Comparison of ENCODE assay signal across 38 cellular contexts in the genomic region with DNA sequence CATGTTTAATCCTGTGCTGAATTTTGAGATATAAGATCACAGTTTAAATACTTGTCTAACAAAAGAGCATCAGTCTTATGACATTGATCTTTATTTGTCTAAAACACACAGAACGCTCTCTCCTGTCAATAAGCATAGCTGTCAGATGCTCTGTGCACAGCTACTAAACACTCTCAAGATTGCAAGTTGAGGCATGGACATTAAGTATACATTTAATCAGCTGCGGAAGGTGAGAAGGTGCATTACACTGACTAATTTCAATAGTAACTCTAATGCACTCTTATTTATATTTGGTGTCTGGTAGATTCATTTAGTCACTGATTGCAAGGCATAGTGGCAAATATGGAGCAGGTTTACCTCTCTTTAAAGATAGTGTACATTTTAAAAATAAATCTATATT.
"Had no signal": no experiment of that assay in that cellular context is flagged by ENCODE, and none has a peak within 500 bp of the region (broad histone marks: within the 10 kb centered on the region; RNA-seq: fewer than 3 reads in every experiment).

No MANE protein-coding gene starts in this region.

- H3K27ac Mint-ChIP-seq: activated CD4-positive, alpha-beta memory T cell treated with anti-CD3 and anti-CD28 coated beads, Interleukin-2, amount 10 ng/mL, durations not matched to agents 7 days and 5 days; activated CD4-positive, alpha-beta T cell treated with anti-CD3 and anti-CD28 coated beads for 36 hours; activated CD4-positive, alpha-beta T cell treated with anti-CD3 and anti-CD28 coated beads, Interleukin-2, amount 10 ng/mL, durations not matched to agents 7 days and 5 days; activated CD8-positive, alpha-beta memory T cell treated with anti-CD3 and anti-CD28 coated beads, Interleukin-2, amount 10 ng/mL, durations not matched to agents 7 days and 5 days; activated CD8-positive, alpha-beta T cell treated with anti-CD3 and anti-CD28 coated beads, Interleukin-2, amount 10 ng/mL, durations not matched to agents 7 days and 5 days; activated naive CD4-positive, alpha-beta T cell treated with anti-CD3 and anti-CD28 coated beads for 36 hours; activated naive CD4-positive, alpha-beta T cell treated with anti-CD3 and anti-CD28 coated beads, Interleukin-2, amount 50 U/mL, for 72 hours; activated naive CD8-positive, alpha-beta T cell treated with anti-CD3 and anti-CD28 coated beads for 36 hours; activated T-cell treated with anti-CD3 and anti-CD28 coated beads, Interleukin-2, amount 50 U/mL, for 24 hours; activated T-helper 17 cell treated with anti-CD3 and anti-CD28 coated beads, Interleukin-2, amount 50 U/mL, for 72 hours; T-helper 1 cell treated with Interleukin-12 subunit alpha and Interleukin-12 subunit beta and Interleukin-4 antibody, amounts not matched to agents 30 μg/mL and 1 μg/mL, for 36 hours; T-helper 2 cell treated with Interferon-gamma antibody and Interleukin-4, amounts not matched to agents 5 μg/mL and 100 μg/mL, for 36 hours; WTC11 had no signal

- H3K27me3 ChIP-seq: body of pancreas, brain microvascular endothelial cell, breast epithelium, cardiac muscle cell had no signal

- H3K27ac ChIP-seq: adrenal gland, body of pancreas, brain microvascular endothelial cell, breast epithelium, cardiac muscle cell, VCaP had no signal

- H3K9me3 ChIP-seq: adrenal gland, body of pancreas, breast epithelium had no signal

- H3K36me3 Mint-ChIP-seq: activated CD8-positive, alpha-beta memory T cell treated with anti-CD3 and anti-CD28 coated beads, Interleukin-2, amount 10 ng/mL, durations not matched to agents 7 days and 5 days; activated naive CD4-positive, alpha-beta T cell treated with anti-CD3 and anti-CD28 coated beads, Interleukin-2, amount 50 U/mL, for 72 hours; activated naive CD8-positive, alpha-beta T cell treated with anti-CD3 and anti-CD28 coated beads for 36 hours; WTC11 had no signal

- H3K4me1 Mint-ChIP-seq: activated CD4-positive, alpha-beta memory T cell treated with anti-CD3 and anti-CD28 coated beads, Interleukin-2, amount 10 ng/mL, durations not matched to agents 7 days and 5 days; activated CD4-positive, alpha-beta T cell treated with anti-CD3 and anti-CD28 coated beads for 36 hours; activated CD4-positive, alpha-beta T cell treated with anti-CD3 and anti-CD28 coated beads, Interleukin-2, amount 10 ng/mL, durations not matched to agents 7 days and 5 days; activated CD8-positive, alpha-beta memory T cell treated with anti-CD3 and anti-CD28 coated beads, Interleukin-2, amount 10 ng/mL, durations not matched to agents 7 days and 5 days; activated naive CD8-positive, alpha-beta T cell treated with anti-CD3 and anti-CD28 coated beads for 36 hours; activated T-helper 17 cell treated with anti-CD3 and anti-CD28 coated beads, Interleukin-2, amount 50 U/mL, for 72 hours; central memory CD8-positive, alpha-beta T cell; WTC11 had no signal

- H3K4me3 ChIP-seq: adrenal gland, body of pancreas, breast epithelium, cardiac muscle cell had no signal

- H3K4me3 Mint-ChIP-seq: activated CD4-positive, alpha-beta memory T cell treated with anti-CD3 and anti-CD28 coated beads, Interleukin-2, amount 10 ng/mL, durations not matched to agents 7 days and 5 days; activated CD4-positive, alpha-beta T cell treated with anti-CD3 and anti-CD28 coated beads for 36 hours; activated CD4-positive, alpha-beta T cell treated with anti-CD3 and anti-CD28 coated beads, Interleukin-2, amount 10 ng/mL, durations not matched to agents 7 days and 5 days; activated CD8-positive, alpha-beta memory T cell treated with anti-CD3 and anti-CD28 coated beads, Interleukin-2, amount 10 ng/mL, durations not matched to agents 7 days and 5 days; activated CD8-positive, alpha-beta T cell treated with anti-CD3 and anti-CD28 coated beads, Interleukin-2, amount 10 ng/mL, durations not matched to agents 7 days and 5 days; activated naive CD4-positive, alpha-beta T cell treated with anti-CD3 and anti-CD28 coated beads for 36 hours; activated naive CD8-positive, alpha-beta T cell treated with anti-CD3 and anti-CD28 coated beads for 36 hours; activated T-cell treated with anti-CD3 and anti-CD28 coated beads, Interleukin-2, amount 50 U/mL, for 24 hours; activated T-helper 17 cell treated with anti-CD3 and anti-CD28 coated beads, Interleukin-2, amount 50 U/mL, for 72 hours; central memory CD8-positive, alpha-beta T cell; T-helper 1 cell treated with Interleukin-12 subunit alpha and Interleukin-12 subunit beta and Interleukin-4 antibody, amounts not matched to agents 30 μg/mL and 1 μg/mL, for 36 hours; T-helper 2 cell treated with Interferon-gamma antibody and Interleukin-4, amounts not matched to agents 5 μg/mL and 100 μg/mL, for 36 hours; WTC11 had no signal

- H3K27me3 Mint-ChIP-seq: activated CD4-positive, alpha-beta T cell treated with anti-CD3 and anti-CD28 coated beads, Interleukin-2, amount 10 ng/mL, durations not matched to agents 7 days and 5 days; activated CD8-positive, alpha-beta memory T cell treated with anti-CD3 and anti-CD28 coated beads, Interleukin-2, amount 10 ng/mL, durations not matched to agents 7 days and 5 days; central memory CD8-positive, alpha-beta T cell had no signal

- H3K9me3 Mint-ChIP-seq: activated CD4-positive, alpha-beta memory T cell treated with anti-CD3 and anti-CD28 coated beads, Interleukin-2, amount 10 ng/mL, durations not matched to agents 7 days and 5 days; activated CD4-positive, alpha-beta T cell treated with anti-CD3 and anti-CD28 coated beads, Interleukin-2, amount 10 ng/mL, durations not matched to agents 7 days and 5 days; activated naive CD4-positive, alpha-beta T cell treated with anti-CD3 and anti-CD28 coated beads for 36 hours; activated naive CD4-positive, alpha-beta T cell treated with anti-CD3 and anti-CD28 coated beads, Interleukin-2, amount 50 U/mL, for 72 hours; activated naive CD8-positive, alpha-beta T cell treated with anti-CD3 and anti-CD28 coated beads for 36 hours; activated T-cell treated with anti-CD3 and anti-CD28 coated beads, Interleukin-2, amount 50 U/mL, for 24 hours; activated T-helper 17 cell treated with anti-CD3 and anti-CD28 coated beads, Interleukin-2, amount 50 U/mL, for 72 hours; central memory CD8-positive, alpha-beta T cell; T-helper 1 cell treated with Interleukin-12 subunit alpha and Interleukin-12 subunit beta and Interleukin-4 antibody, amounts not matched to agents 30 μg/mL and 1 μg/mL, for 36 hours; T-helper 2 cell treated with Interferon-gamma antibody and Interleukin-4, amounts not matched to agents 5 μg/mL and 100 μg/mL, for 36 hours; WTC11 had no signal

- DNase-seq: activated CD4-positive, alpha-beta memory T cell treated with anti-CD3 and anti-CD28 coated beads, Interleukin-2, amount 10 ng/mL, durations not matched to agents 7 days and 5 days; activated CD4-positive, alpha-beta T cell treated with anti-CD3 and anti-CD28 coated beads for 1 hour; activated CD4-positive, alpha-beta T cell treated with anti-CD3 and anti-CD28 coated beads for 36 hours; activated CD4-positive, alpha-beta T cell treated with anti-CD3 and anti-CD28 coated beads for 48 hours; activated CD4-positive, alpha-beta T cell treated with anti-CD3 and anti-CD28 coated beads, Interleukin-2, amount 10 ng/mL, durations not matched to agents 7 days and 5 days; activated CD4-positive, alpha-beta T cell treated with anti-CD3 and anti-CD28 coated beads, Interleukin-2, amount 50 U/mL, for 48 hours; activated CD4-positive, CD25-positive, alpha-beta regulatory T cell; activated CD8-positive, alpha-beta memory T cell treated with anti-CD3 and anti-CD28 coated beads for 24 hours; activated CD8-positive, alpha-beta memory T cell treated with anti-CD3 and anti-CD28 coated beads, Interleukin-2, amount 10 ng/mL, durations not matched to agents 7 days and 5 days; activated CD8-positive, alpha-beta memory T cell treated with anti-CD3 and anti-CD28 coated beads, Interleukin-2, amount 50 U/mL, for 48 hours; activated CD8-positive, alpha-beta T cell treated with anti-CD3 and anti-CD28 coated beads, Interleukin-2, amount 10 ng/mL, durations not matched to agents 7 days and 5 days; activated effector memory CD4-positive, alpha-beta T cell treated with anti-CD3 and anti-CD28 coated beads, Interleukin-2, amount 50 U/mL, for 16 hours; activated gamma-delta T cell treated with Interleukin-2 at 50 U/mL for 16 hours; activated naive CD4-positive, alpha-beta T cell; activated naive CD4-positive, alpha-beta T cell treated with anti-CD3 and anti-CD28 coated beads for 36 hours; activated naive CD4-positive, alpha-beta T cell treated with anti-CD3 and anti-CD28 coated beads, Interleukin-2, amount 50 U/mL, for 16 hours; activated naive CD8-positive, alpha-beta T cell treated with anti-CD3 and anti-CD28 coated beads for 36 hours; activated T-cell treated with anti-CD3 and anti-CD28 coated beads, Interleukin-2, amount 50 U/mL, for 24 hours; activated T-cell treated with anti-CD3 and anti-CD28 coated beads, Interleukin-2, amount 50 U/mL, for 48 hours; adrenal gland; amniotic stem cell; aorta; body of pancreas; brain microvascular endothelial cell; caudate nucleus; cerebellar nuclear complex; T-helper 1 cell; T-helper 2 cell; T-helper 9 cell had no signal

- H3K36me3 ChIP-seq: adrenal gland, brain microvascular endothelial cell, breast epithelium, cardiac muscle cell had no signal
